Comparison of ENCODE assay signal across 7 cellular contexts in genomic region chr20:46089338-46090094, GRCh38. TPM values are rescaled to one million over a fixed set of nuclear protein-coding genes. Genes with fewer than 3 reads are reported as not detected.
DNase-seq lines count a peak whose midpoint lies in the region; ATAC-seq, FAIRE-seq and TF ChIP-seq lines count a peak whose summit lies in the region.

NCOA5 (minus strand) TSS chr20:46089962; CDS start chr20:46079424, 10,538 bp downstream.

- peak within 1 kb of the TSS; percentile 96 for H3K4me2 ChIP-seq in astrocyte (ENCODE audit: low read length)

- peak within 1 kb of the TSS; percentile 98 for H3K27ac ChIP-seq in astrocyte (ENCODE audit: low read depth, low read length)

- H4K20me1 ChIP-seq in astrocyte (ENCODE audit: insufficient read depth, low read length): peaks cover 48% of the 10 kb centered on the region

- TF ChIP-seq POLR2A in GM18505 (IDR thresholded peaks at IDR 0.05; ENCODE audit: borderline replicate concordance, extremely low read depth, insufficient read depth, insufficient read length): peak; percentile 94

- peaks cover 8% of the 10 kb centered on the region for H3K4me1 ChIP-seq in astrocyte (ENCODE audit: insufficient read depth, low read length)

- FAIRE-seq in astrocyte (lab: Jason Lieb, UNC): no peak

- no peaks in the 10 kb centered on the region for H3K9me3 Mint-ChIP-seq in T-helper 2 cell treated with Interferon-gamma antibody and Interleukin-4, amounts not matched to agents 5 μg/mL and 100 μg/mL, for 36 hours
- no peaks in the 10 kb centered on the region for H3K9me3 Mint-ChIP-seq in astrocyte (ENCODE audit: unreplicated experiment)

- peak within 1 kb of the TSS; percentile 94 for H3K9ac ChIP-seq in astrocyte (ENCODE audit: low read length)

- no peak for TF ChIP-seq CTCF in astrocyte (IDR thresholded peaks at IDR 0.05; ENCODE audit: insufficient read depth, low read depth, low read length)

- peak within 1 kb of the TSS; percentile 88 for H3K27ac Mint-ChIP-seq in T-helper 2 cell treated with Interferon-gamma antibody and Interleukin-4, amounts not matched to agents 5 μg/mL and 100 μg/mL, for 36 hours
- H3K27ac Mint-ChIP-seq in astrocyte (ENCODE audit: unreplicated experiment): peak within 1 kb of the TSS; percentile 91

- peak within 1 kb of the TSS; percentile 85 for H3K4me3 Mint-ChIP-seq in T-helper 2 cell treated with Interferon-gamma antibody and Interleukin-4, amounts not matched to agents 5 μg/mL and 100 μg/mL, for 36 hours
- H3K4me3 Mint-ChIP-seq in astrocyte (ENCODE audit: unreplicated experiment): peak within 1 kb of the TSS; percentile 88

- DNase-seq in NCI-H1930 (lab: John Stamatoyannopoulos, UW) (peak; percentile 95 to 99), astrocyte (ENCODE audit: low read depth) (peak; percentile 97), hepatic stellate cell (ENCODE audit: low spot score) (peak; percentile 96), renal cortical epithelial cell (ENCODE audit: low read depth) (peak; percentile 84)
- DNase-seq in T-helper 2 cell treated with Interferon-gamma antibody and Interleukin-4, amounts not matched to agents 5 μg/mL and 100 μg/mL, for 36 hours (ENCODE audit: low spot score): peak; percentile 94

- no peaks in the 10 kb centered on the region for H3K27me3 ChIP-seq in astrocyte (ENCODE audit: insufficient read depth, low read length)

- H3K9me3 ChIP-seq in astrocyte (ENCODE audit: insufficient read depth, low read depth, low read length): no peaks in the 10 kb centered on the region

- peak within 1 kb of the TSS; percentile 88 for H2AFZ ChIP-seq in astrocyte (ENCODE audit: low read depth, low read length)

- H3K36me3 Mint-ChIP-seq in T-helper 2 cell treated with Interferon-gamma antibody and Interleukin-4, amounts not matched to agents 5 μg/mL and 100 μg/mL, for 36 hours (ENCODE audit: low read depth): peaks cover 9% of the 10 kb centered on the region
- H3K36me3 Mint-ChIP-seq in astrocyte (ENCODE audit: low read depth, unreplicated experiment): no peaks in the 10 kb centered on the region

- ATAC-seq in GM18505 (IDR thresholded peaks at IDR 0.05; ENCODE audit: unreplicated experiment) (peak; percentile 83), HG02973 (IDR thresholded peaks at IDR 0.05; ENCODE audit: unreplicated experiment) (peak; percentile 81)

- H3K4me3 ChIP-seq in astrocyte (ENCODE audit: insufficient read depth, low read depth, low read length): peak within 1 kb of the TSS; percentile 84

- H3K27me3 Mint-ChIP-seq in T-helper 2 cell treated with Interferon-gamma antibody and Interleukin-4, amounts not matched to agents 5 μg/mL and 100 μg/mL, for 36 hours (ENCODE audit: low read depth): peaks cover under 1% of the 10 kb centered on the region
- no peaks in the 10 kb centered on the region for H3K27me3 Mint-ChIP-seq in astrocyte (ENCODE audit: low read depth, unreplicated experiment)

- H3K36me3 ChIP-seq in astrocyte (ENCODE audit: insufficient read depth, low read length): no peaks in the 10 kb centered on the region

- peaks cover 50% of the 10 kb centered on the region for H3K79me2 ChIP-seq in astrocyte (ENCODE audit: insufficient read depth, low read length)

- peaks cover 23% of the 10 kb centered on the region for H3K4me1 Mint-ChIP-seq in T-helper 2 cell treated with Interferon-gamma antibody and Interleukin-4, amounts not matched to agents 5 μg/mL and 100 μg/mL, for 36 hours (ENCODE audit: low read depth)
- peaks cover 20% of the 10 kb centered on the region for H3K4me1 Mint-ChIP-seq in astrocyte (ENCODE audit: low read depth, unreplicated experiment)

RNA-seq across cellular contexts. Expression of gene NCOA5, which starts in this region (rescaled TPM):
- 19.3 and 20.7 TPM in 2 replicates for total RNA-seq in astrocyte
- total RNA-seq in renal cortical epithelial cell: 6.1 and 25.3 TPM in 2 replicates

Comparison
In these comparisons a context has a peak if more than half of its experiments do, and no peak if none do; other contexts are left out.
1. Peak in every context shown above with its lines: DNase-seq, ATAC-seq, H3K4me3 ChIP-seq and H3K27ac ChIP-seq.